In the genomic region with DNA sequence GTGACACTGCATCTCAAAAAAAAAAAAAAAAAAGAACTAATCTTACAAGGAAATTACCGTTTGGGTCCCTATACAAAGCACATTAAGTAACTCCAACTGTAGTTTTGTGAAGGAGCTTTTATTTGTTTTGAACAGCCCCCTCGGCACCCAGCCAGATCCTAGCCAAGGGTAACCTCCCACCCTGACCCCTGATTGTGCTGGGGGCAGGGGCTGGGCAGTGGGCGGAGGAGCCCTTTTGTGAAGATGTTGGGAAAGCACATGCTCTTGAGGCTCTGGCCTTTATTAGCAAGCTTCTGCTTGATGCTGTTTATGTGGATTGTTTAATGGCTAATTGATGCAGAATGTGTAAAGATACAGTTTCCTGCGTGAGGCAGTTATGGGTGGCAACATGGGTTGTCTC, we compare ENCODE assay signal across 22 cellular contexts.
"Had no signal": no experiment of that assay in that cellular context is flagged by ENCODE, and none has a peak within 500 bp of the region (broad histone marks: within the 10 kb centered on the region; RNA-seq: fewer than 3 reads in every experiment).

No MANE protein-coding gene starts in this region.

- ATAC-seq: effector memory CD8-positive, alpha-beta T cell; gastroesophageal sphincter; lower lobe of right lung; natural killer cell; psoas muscle; right lobe of liver; stimulated activated memory B cell treated with anti-CD40 and anti-IgM and Interleukin-4, amounts not matched to agents 10 μg/mL and 1 μg/mL and 100 μg/mL, for 72 hours had no signal

- H3K4me3 ChIP-seq: esophagus squamous epithelium, gastroesophageal sphincter, left ventricle myocardium inferior, lower lobe of right lung, psoas muscle, right lobe of liver, spleen, tibial artery, upper lobe of left lung, vagina had no signal

- H3K36me3 ChIP-seq: esophagus squamous epithelium, lower lobe of right lung, neutrophil, right lobe of liver, upper lobe of left lung, vagina had no signal

- H3K27ac ChIP-seq: epithelial cell of prostate, esophagus squamous epithelium, gastroesophageal sphincter, left ventricle myocardium inferior, lower lobe of right lung, neutrophil, psoas muscle, right lobe of liver, spleen, tibial artery, upper lobe of left lung, vagina had no signal

- H3K9me3 ChIP-seq: neutrophil, right lobe of liver had no signal

- DNase-seq: effector memory CD8-positive, alpha-beta T cell; esophagus squamous epithelium; foreskin fibroblast; glutamatergic neuron; islet precursor cell; left ventricle myocardium inferior; lower lobe of right lung; natural killer cell; psoas muscle; retina; right lobe of liver; spleen; stimulated activated CD4-positive, alpha-beta T cell treated with anti-CD3 and anti-CD28 coated beads, Interleukin-15, amount 100 ng/mL, for 24 hours; stimulated activated CD4-positive, alpha-beta T cell treated with anti-CD3 and anti-CD28 coated beads, Interleukin-1b, Interleukin-23, amount 100 ng/mL, for 48 hours; stimulated activated CD4-positive, alpha-beta T cell treated with anti-CD3 and anti-CD28 coated beads, Interleukin-4, amount 100 ng/mL, for 24 hours; tibial artery had no signal

- H3K4me1 ChIP-seq: esophagus squamous epithelium, gastroesophageal sphincter, left ventricle myocardium inferior, lower lobe of right lung, psoas muscle, right lobe of liver, spleen, tibial artery, upper lobe of left lung, vagina had no signal
